Comparison of ENCODE assay signal across 16 cellular contexts in genomic region chr15:20352241-20353200, GRCh38.
A peak's percentile ranks its signal among the peaks of the same experiment; 100 is the strongest.
DNase-seq lines count a peak whose midpoint lies in the region; ATAC-seq and TF ChIP-seq lines count a peak whose summit lies in the region.
"Had no signal": no experiment of that assay in that cellular context is flagged by ENCODE, and none has a peak within 500 bp of the region (broad histone marks: within the 10 kb centered on the region; RNA-seq: fewer than 3 reads in every experiment).

No MANE protein-coding gene starts in this region.

- H3K4me1 Mint-ChIP-seq in activated CD4-positive, alpha-beta T cell treated with anti-CD3 and anti-CD28 coated beads, Interleukin-2, amount 10 ng/mL, durations not matched to agents 24 days and 14 days, result peaks cover 4% of the 10 kb centered on the region
- peaks cover 10% of the 10 kb centered on the region for H3K4me1 Mint-ChIP-seq in activated CD4-positive, alpha-beta T cell treated with anti-CD3 and anti-CD28 coated beads, Interleukin-2, amount 10 ng/mL, durations not matched to agents 7 days and 5 days
- H3K4me1 Mint-ChIP-seq in WTC11 (no peaks in the 10 kb centered on the region), osteocyte (ENCODE audit: unreplicated experiment) (no peaks in the 10 kb centered on the region)

- POLR2A ChIA-PET in activated CD4-positive, alpha-beta T cell treated with anti-CD3 and anti-CD28 coated beads, Interleukin-2, amount 10 ng/mL, durations not matched to agents 7 days and 5 days (lab: Charles Lee), result no interaction called here
- POLR2A ChIA-PET in WTC11 (lab: Charles Lee), result no interaction called here

- ATAC-seq in WTC11 (no peak), GM19324 (IDR thresholded peaks at IDR 0.05; ENCODE audit: low FRiP score, unreplicated experiment) (no peak)
- ATAC-seq: left colon, Panc1 had no signal

- intact Hi-C loops in activated CD4-positive, alpha-beta T cell treated with anti-CD3 and anti-CD28 coated beads, Interleukin-2, amount 10 ng/mL, durations not matched to agents 24 days and 14 days (cut with micrococcal nuclease), result no loop called here

- TF ChIP-seq CTCF in WTC11 (IDR thresholded peaks at IDR 0.05) (no peak), osteocyte (IDR thresholded peaks at IDR 0.05) (no peak)

- no peaks in the 10 kb centered on the region for H3K27me3 Mint-ChIP-seq in activated CD4-positive, alpha-beta T cell treated with anti-CD3 and anti-CD28 coated beads, Interleukin-2, amount 10 ng/mL, durations not matched to agents 24 days and 14 days
- peaks cover 2% of the 10 kb centered on the region for H3K27me3 Mint-ChIP-seq in activated CD4-positive, alpha-beta T cell treated with anti-CD3 and anti-CD28 coated beads, Interleukin-2, amount 10 ng/mL, durations not matched to agents 7 days and 5 days
- H3K27me3 Mint-ChIP-seq in WTC11 (ENCODE audit: low read depth), result peaks cover 38% of the 10 kb centered on the region
- no peaks in the 10 kb centered on the region for H3K27me3 Mint-ChIP-seq in osteocyte (ENCODE audit: unreplicated experiment)

- no peak overlapping the region for H3K27ac Mint-ChIP-seq in activated CD4-positive, alpha-beta T cell treated with anti-CD3 and anti-CD28 coated beads, Interleukin-2, amount 10 ng/mL, durations not matched to agents 24 days and 14 days
- no peak overlapping the region for H3K27ac Mint-ChIP-seq in activated CD4-positive, alpha-beta T cell treated with anti-CD3 and anti-CD28 coated beads, Interleukin-2, amount 10 ng/mL, durations not matched to agents 7 days and 5 days
- H3K27ac Mint-ChIP-seq in WTC11 (no peak overlapping the region), osteocyte (ENCODE audit: unreplicated experiment) (no peak overlapping the region)
- H3K27ac Mint-ChIP-seq: CD4-positive, alpha-beta T cell had no signal

- no peaks in the 10 kb centered on the region for H3K36me3 Mint-ChIP-seq in activated CD4-positive, alpha-beta T cell treated with anti-CD3 and anti-CD28 coated beads, Interleukin-2, amount 10 ng/mL, durations not matched to agents 24 days and 14 days (ENCODE audit: low read depth)
- no peaks in the 10 kb centered on the region for H3K36me3 Mint-ChIP-seq in activated CD4-positive, alpha-beta T cell treated with anti-CD3 and anti-CD28 coated beads, Interleukin-2, amount 10 ng/mL, durations not matched to agents 7 days and 5 days (ENCODE audit: low read depth)
- no peaks in the 10 kb centered on the region; the same call in none of the 2 replicates for H3K36me3 Mint-ChIP-seq in WTC11
- H3K36me3 Mint-ChIP-seq in osteocyte (ENCODE audit: unreplicated experiment), result peaks cover 3% of the 10 kb centered on the region

- no peak overlapping the region for H3K4me3 Mint-ChIP-seq in activated CD4-positive, alpha-beta T cell treated with anti-CD3 and anti-CD28 coated beads, Interleukin-2, amount 10 ng/mL, durations not matched to agents 24 days and 14 days
- no peak overlapping the region for H3K4me3 Mint-ChIP-seq in activated CD4-positive, alpha-beta T cell treated with anti-CD3 and anti-CD28 coated beads, Interleukin-2, amount 10 ng/mL, durations not matched to agents 7 days and 5 days
- H3K4me3 Mint-ChIP-seq in WTC11 (no peak overlapping the region), osteocyte (ENCODE audit: unreplicated experiment) (no peak overlapping the region)
- H3K4me3 Mint-ChIP-seq: CD4-positive, alpha-beta T cell had no signal

- peak; percentile 57 for DNase-seq in activated CD4-positive, alpha-beta T cell treated with anti-CD3 and anti-CD28 coated beads, Interleukin-2, amount 10 ng/mL, durations not matched to agents 24 days and 14 days
- no peak for DNase-seq in activated CD4-positive, alpha-beta T cell treated with anti-CD3 and anti-CD28 coated beads, Interleukin-2, amount 10 ng/mL, durations not matched to agents 7 days and 5 days
- DNase-seq in GM03348 (ENCODE audit: low spot score) (peak; percentile 44), WTC11 (ENCODE audit: low spot score) (peak; percentile 12), osteocyte (ENCODE audit: extremely low spot score, unreplicated experiment) (peak; percentile 92), AG08395 (ENCODE audit: low spot score) (no peak), NCI-H2029 treated with DMSO at 0.1 percent for 48 hours (lab: John Stamatoyannopoulos, UW) (no peak)
- DNase-seq: anterior cingulate cortex, DMS53, left colon, NCI-H1417 treated with DMSO at 0.1 percent for 48 hours, NCI-H82, thyroid gland had no signal

- no peaks in the 10 kb centered on the region for H3K9me3 Mint-ChIP-seq in activated CD4-positive, alpha-beta T cell treated with anti-CD3 and anti-CD28 coated beads, Interleukin-2, amount 10 ng/mL, durations not matched to agents 24 days and 14 days
- no peaks in the 10 kb centered on the region for H3K9me3 Mint-ChIP-seq in activated CD4-positive, alpha-beta T cell treated with anti-CD3 and anti-CD28 coated beads, Interleukin-2, amount 10 ng/mL, durations not matched to agents 7 days and 5 days
- H3K9me3 Mint-ChIP-seq in WTC11, result peaks cover 56% of the 10 kb centered on the region
- peaks cover 35% of the 10 kb centered on the region for H3K9me3 Mint-ChIP-seq in osteocyte (ENCODE audit: unreplicated experiment)
- H3K9me3 Mint-ChIP-seq: CD4-positive, alpha-beta T cell had no signal

- CTCF ChIA-PET in activated CD4-positive, alpha-beta T cell treated with anti-CD3 and anti-CD28 coated beads, Interleukin-2, amount 10 ng/mL, durations not matched to agents 7 days and 5 days (lab: Charles Lee), result interaction anchor here (0.7 kb wide), 1 partner anchor 1869 kb away, joined by 3 read pairs; no protein-coding TSS in a partner anchor
- CTCF ChIA-PET in WTC11 (lab: Charles Lee), result no interaction called here

TF ChIP-seq in WTC11, 78 proteins besides CTCF, POLR2A, EP300 and RAD21:
- no peak for TF ChIP-seq ZNF232 (CRISPR knock-in tag; IDR thresholded peaks at IDR 0.05)
- TF ChIP-seq, protein P1, sequence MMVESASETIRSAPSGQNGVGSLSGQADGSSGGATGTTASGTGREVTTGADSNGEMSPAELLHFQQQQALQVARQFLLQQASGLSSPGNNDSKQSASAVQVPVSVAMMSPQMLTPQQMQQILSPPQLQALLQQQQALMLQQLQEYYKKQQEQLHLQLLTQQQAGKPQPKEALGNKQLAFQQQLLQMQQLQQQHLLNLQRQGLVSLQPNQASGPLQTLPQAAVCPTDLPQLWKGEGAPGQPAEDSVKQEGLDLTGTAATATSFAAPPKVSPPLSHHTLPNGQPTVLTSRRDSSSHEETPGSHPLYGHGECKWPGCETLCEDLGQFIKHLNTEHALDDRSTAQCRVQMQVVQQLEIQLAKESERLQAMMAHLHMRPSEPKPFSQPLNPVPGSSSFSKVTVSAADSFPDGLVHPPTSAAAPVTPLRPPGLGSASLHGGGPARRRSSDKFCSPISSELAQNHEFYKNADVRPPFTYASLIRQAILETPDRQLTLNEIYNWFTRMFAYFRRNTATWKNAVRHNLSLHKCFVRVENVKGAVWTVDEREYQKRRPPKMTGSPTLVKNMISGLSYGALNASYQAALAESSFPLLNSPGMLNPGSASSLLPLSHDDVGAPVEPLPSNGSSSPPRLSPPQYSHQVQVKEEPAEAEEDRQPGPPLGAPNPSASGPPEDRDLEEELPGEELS (CRISPR knock-in tag; IDR thresholded peaks at IDR 0.05), result no peak

Comparison
In these comparisons a context has a peak if more than half of its experiments do, and no peak if none do; other contexts are left out.
1. DNase-seq: peak in activated CD4-positive, alpha-beta T cell treated with anti-CD3 and anti-CD28 coated beads, Interleukin-2, amount 10 ng/mL, durations not matched to agents 24 days and 14 days (single experiment), GM03348 (single experiment), WTC11 (single experiment) and osteocyte (single experiment); none in activated CD4-positive, alpha-beta T cell treated with anti-CD3 and anti-CD28 coated beads, Interleukin-2, amount 10 ng/mL, durations not matched to agents 7 days and 5 days (single experiment), AG08395 (single experiment) and NCI-H2029 treated with DMSO at 0.1 percent for 48 hours (single experiment).